23 cellular contexts compared by ENCODE assay signal in genomic region chr5:109315245-109315644, GRCh38.
"Had no signal": no experiment of that assay in that cellular context is flagged by ENCODE, and none has a peak within 500 bp of the region (broad histone marks: within the 10 kb centered on the region; RNA-seq: fewer than 3 reads in every experiment).

No MANE protein-coding gene starts in this region.

- H3K36me3 Mint-ChIP-seq: activated CD4-positive, alpha-beta memory T cell treated with anti-CD3 and anti-CD28 coated beads for 36 hours had no signal

- H3K27ac Mint-ChIP-seq: activated CD4-positive, alpha-beta memory T cell treated with anti-CD3 and anti-CD28 coated beads for 36 hours; activated CD4-positive, alpha-beta T cell treated with anti-CD3 and anti-CD28 coated beads, Interleukin-2, amount 10 ng/mL, durations not matched to agents 7 days and 5 days; activated naive CD8-positive, alpha-beta T cell treated with anti-CD3 and anti-CD28 coated beads for 36 hours; T-helper 17 cell had no signal

- H3K36me3 ChIP-seq: adrenal gland had no signal

- H3K27me3 ChIP-seq: adrenal gland had no signal

- ATAC-seq: activated T-cell treated with anti-CD3 and anti-CD28 coated beads, Interleukin-2, amount 50 U/mL, for 4 hours; T-helper 17 cell had no signal

- H3K27me3 Mint-ChIP-seq: activated CD4-positive, alpha-beta memory T cell treated with anti-CD3 and anti-CD28 coated beads for 36 hours; activated CD4-positive, alpha-beta T cell treated with anti-CD3 and anti-CD28 coated beads, Interleukin-2, amount 10 ng/mL, durations not matched to agents 7 days and 5 days; activated naive CD8-positive, alpha-beta T cell treated with anti-CD3 and anti-CD28 coated beads for 36 hours; T-helper 17 cell had no signal

- H3K4me1 ChIP-seq: adrenal gland had no signal

- H3K9me3 Mint-ChIP-seq: activated CD4-positive, alpha-beta memory T cell treated with anti-CD3 and anti-CD28 coated beads for 36 hours; activated CD4-positive, alpha-beta T cell treated with anti-CD3 and anti-CD28 coated beads, Interleukin-2, amount 10 ng/mL, durations not matched to agents 7 days and 5 days; activated T-cell treated with anti-CD3 and anti-CD28 coated beads, Interleukin-2, amount 50 U/mL, for 4 hours had no signal

- H3K4me1 Mint-ChIP-seq: activated CD4-positive, alpha-beta T cell treated with anti-CD3 and anti-CD28 coated beads, Interleukin-2, amount 10 ng/mL, durations not matched to agents 7 days and 5 days; activated naive CD8-positive, alpha-beta T cell treated with anti-CD3 and anti-CD28 coated beads for 36 hours; T-helper 17 cell had no signal

- H3K4me3 Mint-ChIP-seq: activated CD4-positive, alpha-beta memory T cell treated with anti-CD3 and anti-CD28 coated beads for 36 hours; activated CD4-positive, alpha-beta T cell treated with anti-CD3 and anti-CD28 coated beads, Interleukin-2, amount 10 ng/mL, durations not matched to agents 7 days and 5 days; activated naive CD8-positive, alpha-beta T cell treated with anti-CD3 and anti-CD28 coated beads for 36 hours; activated T-cell treated with anti-CD3 and anti-CD28 coated beads, Interleukin-2, amount 50 U/mL, for 4 hours; T-helper 17 cell had no signal

- H3K27ac ChIP-seq: adrenal gland had no signal

- H3K4me3 ChIP-seq: adrenal gland had no signal

- H3K9me3 ChIP-seq: adrenal gland had no signal

- DNase-seq: activated CD4-positive, alpha-beta memory T cell treated with anti-CD3 and anti-CD28 coated beads for 36 hours; activated CD4-positive, alpha-beta T cell treated with anti-CD3 and anti-CD28 coated beads, Interleukin-2, amount 10 ng/mL, durations not matched to agents 7 days and 5 days; activated CD4-positive, CD25-positive, alpha-beta regulatory T cell; activated CD8-positive, alpha-beta memory T cell treated with anti-CD3 and anti-CD28 coated beads for 24 hours; activated effector memory CD4-positive, alpha-beta T cell treated with anti-CD3 and anti-CD28 coated beads, Interleukin-2, amount 50 U/mL, for 16 hours; activated naive CD4-positive, alpha-beta T cell treated with Interleukin-2 at 50 U/mL for 16 hours; activated naive CD8-positive, alpha-beta T cell treated with anti-CD3 and anti-CD28 coated beads for 36 hours; activated T-cell treated with anti-CD3 and anti-CD28 coated beads, Interleukin-2, amount 50 U/mL, for 4 hours; adrenal gland; anterior cingulate cortex; Kasumi-1; KBM-7; NCI-H1048; NCI-H146; NCI-H187 treated with DMSO at 0.1 percent for 48 hours; NCI-H2081 treated with DMSO at 0.1 percent for 48 hours; NCI-H2171 treated with DMSO at 0.1 percent for 48 hours; NCI-H226; NCI-H526 treated with DMSO at 0.1 percent for 48 hours; NCI-H82; SIG-M5; T-helper 17 cell; T-helper 9 cell had no signal
